33 cellular contexts compared by ENCODE assay signal in genomic region chrX:82782014-82782413, GRCh38.
"Had no signal": no experiment of that assay in that cellular context is flagged by ENCODE, and none has a peak within 500 bp of the region (broad histone marks: within the 10 kb centered on the region; RNA-seq: fewer than 3 reads in every experiment).

No MANE protein-coding gene starts in this region.

- H3K36me3 ChIP-seq: adrenal gland, ascending aorta, brain microvascular endothelial cell, breast epithelium, cardiac muscle cell had no signal

- FAIRE-seq: bronchial epithelial cell had no signal

- H3K27ac ChIP-seq: adrenal gland, ascending aorta, body of pancreas, brain microvascular endothelial cell, breast epithelium, cardiac muscle cell had no signal

- H3K4me3 ChIP-seq: adrenal gland, ascending aorta, body of pancreas, breast epithelium, cardiac muscle cell had no signal

- H3K4me1 ChIP-seq: adrenal gland, ascending aorta, body of pancreas, breast epithelium had no signal

- DNase-seq: activated effector memory CD4-positive, alpha-beta T cell treated with anti-CD3 and anti-CD28 coated beads, Interleukin-2, amount 50 U/mL, for 16 hours; activated effector memory CD4-positive, alpha-beta T cell treated with Interleukin-2 at 50 U/mL for 16 hours; activated gamma-delta T cell; activated gamma-delta T cell treated with Interleukin-2 at 50 U/mL for 16 hours; activated naive CD4-positive, alpha-beta T cell; activated naive CD4-positive, alpha-beta T cell treated with anti-CD3 and anti-CD28 coated beads for 36 hours; activated naive CD4-positive, alpha-beta T cell treated with anti-CD3 and anti-CD28 coated beads, Interleukin-2, amount 10 ng/mL, durations not matched to agents 7 days and 5 days; activated naive CD4-positive, alpha-beta T cell treated with anti-CD3 and anti-CD28 coated beads, Interleukin-2, amount 50 U/mL, for 16 hours; activated naive CD4-positive, alpha-beta T cell treated with Interleukin-2 at 50 U/mL for 16 hours; activated naive CD8-positive, alpha-beta T cell treated with anti-CD3 and anti-CD28 coated beads for 36 hours; activated naive CD8-positive, alpha-beta T cell treated with anti-CD3 and anti-CD28 coated beads, Interleukin-2, amount 10 ng/mL, durations not matched to agents 7 days and 5 days; activated naive CD8-positive, alpha-beta T cell treated with anti-CD3 and anti-CD28 coated beads, Interleukin-2, amount 50 U/mL, for 24 hours; activated T-cell treated with anti-CD3 and anti-CD28 coated beads, Interleukin-2, amount 50 U/mL, for 1 hour; activated T-cell treated with anti-CD3 and anti-CD28 coated beads, Interleukin-2, amount 50 U/mL, for 24 hours; activated T-cell treated with anti-CD3 and anti-CD28 coated beads, Interleukin-2, amount 50 U/mL, for 4 hours; activated T-cell treated with anti-CD3 and anti-CD28 coated beads, Interleukin-2, amount 50 U/mL, for 48 hours; activated T-cell treated with anti-CD3 and anti-CD28 coated beads, Interleukin-2, amount 50 U/mL, for 72 hours; adrenal gland; amniotic stem cell; amygdala; anterior cingulate cortex; aorta; body of pancreas; brain microvascular endothelial cell; caudate nucleus; central memory CD4-positive, alpha-beta T cell; cerebellar nuclear complex had no signal

- ATAC-seq: activated naive CD4-positive, alpha-beta T cell treated with anti-CD3 and anti-CD28 coated beads, Interleukin-2, amount 50 U/mL, for 72 hours; activated naive CD8-positive, alpha-beta T cell treated with anti-CD3 and anti-CD28 coated beads, Interleukin-2, amount 50 U/mL, for 24 hours; activated T-cell treated with anti-CD3 and anti-CD28 coated beads, Interleukin-2, amount 50 U/mL, for 4 hours; activated T-cell treated with anti-CD3 and anti-CD28 coated beads, Interleukin-2, amount 50 U/mL, for 72 hours; activated T-helper 17 cell treated with anti-CD3 and anti-CD28 coated beads, Interleukin-2, amount 50 U/mL, for 72 hours; body of pancreas had no signal

- H3K9me3 ChIP-seq: adrenal gland, ascending aorta, body of pancreas had no signal
